In genomic region chr1:63969461-63969893, GRCh38 we compare ENCODE assay signal across 15 cellular contexts.
DNase-seq lines count a peak whose midpoint lies in the region; ATAC-seq, FAIRE-seq and TF ChIP-seq lines count a peak whose summit lies in the region.
"Had no signal": no experiment of that assay in that cellular context is flagged by ENCODE, and none has a peak within 500 bp of the region (broad histone marks: within the 10 kb centered on the region; RNA-seq: fewer than 3 reads in every experiment).

No MANE protein-coding gene starts in this region.

- peak in 3 of 4 donors; percentile 20 to 59 (median 24) for ATAC-seq in pancreas
- no peak for ATAC-seq in HepG2

- H3K79me2 ChIP-seq in HepG2 (ENCODE audit: insufficient read depth, low read length), result no peaks in the 10 kb centered on the region

- FAIRE-seq in pancreas (lab: Jason Lieb, UNC) (no peak), HepG2 (lab: Jason Lieb, UNC) (no peak)

- no peaks in the 10 kb centered on the region for H4K20me1 ChIP-seq in HepG2 (ENCODE audit: insufficient read depth, low read length)

- 73 to 82% methylated on average over 4 of the region's 4 CpGs for WGBS in pancreas, 2 donors
- 67% methylated on average over 4 of the region's 4 CpGs for WGBS in HepG2 (ENCODE audit: low lambda C conversion rate)

- peaks cover 12% of the 10 kb centered on the region for H3K9me3 Mint-ChIP-seq in chondrocyte (ENCODE audit: low read depth)
- H3K9me3 Mint-ChIP-seq: activated CD4-positive, alpha-beta memory T cell treated with anti-CD3 and anti-CD28 coated beads, Interleukin-2, amount 10 ng/mL, durations not matched to agents 7 days and 5 days; activated naive CD4-positive, alpha-beta T cell treated with anti-CD3 and anti-CD28 coated beads, Interleukin-2, amount 50 U/mL, for 24 hours; dendritic cell treated with granulocyte-macrophage colony-stimulating factor and Interleukin-4, amounts not matched to agents 40 ng/mL and 50 ng/mL, for 4 days had no signal

- H3K27ac Mint-ChIP-seq in chondrocyte (ENCODE audit: unreplicated experiment), result peak overlapping the region; percentile 92
- H3K27ac Mint-ChIP-seq: activated CD4-positive, alpha-beta memory T cell treated with anti-CD3 and anti-CD28 coated beads, Interleukin-2, amount 10 ng/mL, durations not matched to agents 7 days and 5 days; activated naive CD4-positive, alpha-beta T cell treated with anti-CD3 and anti-CD28 coated beads, Interleukin-2, amount 50 U/mL, for 24 hours; dendritic cell treated with granulocyte-macrophage colony-stimulating factor and Interleukin-4, amounts not matched to agents 40 ng/mL and 50 ng/mL, for 4 days had no signal

- peak overlapping the region; percentile 26 for H3K4me3 Mint-ChIP-seq in chondrocyte (ENCODE audit: unreplicated experiment)
- H3K4me3 Mint-ChIP-seq: activated CD4-positive, alpha-beta memory T cell treated with anti-CD3 and anti-CD28 coated beads, Interleukin-2, amount 10 ng/mL, durations not matched to agents 7 days and 5 days; activated naive CD4-positive, alpha-beta T cell treated with anti-CD3 and anti-CD28 coated beads, Interleukin-2, amount 50 U/mL, for 24 hours; dendritic cell treated with granulocyte-macrophage colony-stimulating factor and Interleukin-4, amounts not matched to agents 40 ng/mL and 50 ng/mL, for 4 days had no signal

- H3K4me1 ChIP-seq in pancreas (peaks cover 15 to 24% (median 21%) of the 10 kb centered on the region in 3 donors), HepG2 (ENCODE audit: insufficient read depth, low read length) (no peaks in the 10 kb centered on the region)
- H3K4me1 ChIP-seq: thyroid gland had no signal

- peaks cover 11% of the 10 kb centered on the region for H3K36me3 Mint-ChIP-seq in chondrocyte (ENCODE audit: low read depth)
- H3K36me3 Mint-ChIP-seq: activated naive CD4-positive, alpha-beta T cell treated with anti-CD3 and anti-CD28 coated beads, Interleukin-2, amount 50 U/mL, for 24 hours had no signal

- H3K36me3 ChIP-seq in pancreas (no peaks in the 10 kb centered on the region), HepG2 (replicated peaks in 1 of 2; ENCODE audit: control insufficient read depth in 1 of 2, insufficient read depth in 2 of 2, low read length in 2 of 2) (no peaks in the 10 kb centered on the region)
- H3K36me3 ChIP-seq: thyroid gland had no signal

- no peak for TF ChIP-seq POLR2A in HepG2 (IDR thresholded peaks at IDR 0.05; ENCODE audit: insufficient read depth in 1 of 2, low read depth in 2 of 2, low read length in 2 of 2)

- no peak for TF ChIP-seq EP300 in HepG2 (IDR thresholded peaks at IDR 0.05; ENCODE audit: low read depth in 2 of 2, low read length in 2 of 2)
- no peak for TF ChIP-seq EP300 in HepG2 (CRISPR knock-in tag; IDR thresholded peaks at IDR 0.05; ENCODE audit: borderline replicate concordance)

- BruUV-seq in HepG2 (replicated peaks; lab: Mats Ljungman, UMichigan), result no TSS peak

- H3K27me3 ChIP-seq in pancreas, result no peaks in the 10 kb centered on the region
- H3K27me3 ChIP-seq in HepG2 (ENCODE audit: control insufficient read depth in 1 of 2, insufficient read depth in 2 of 2, low read length in 2 of 2), result no peaks in the 10 kb centered on the region
- H3K27me3 ChIP-seq: thyroid gland had no signal

- TF ChIP-seq CTCF in chondrocyte (IDR thresholded peaks at IDR 0.05) (no peak), pancreas (IDR thresholded peaks at IDR 0.05) (no peak), HepG2 (CRISPR knock-in tag; IDR thresholded peaks at IDR 0.05) (no peak)

- in situ Hi-C loops in HepG2 (cut with HindIII; ENCODE audit: extremely low pct_ligation_motif_present, low pct_unique_long_range_greater_than_20kb), result no loop called here

- no peak overlapping the region for H2AFZ ChIP-seq in HepG2 (ENCODE audit: low read length)

- TF ChIP-seq RAD21 in HepG2 (CRISPR knock-in tag; IDR thresholded peaks at IDR 0.05), result no peak

- no peaks in the 10 kb centered on the region for H3K27me3 Mint-ChIP-seq in chondrocyte (ENCODE audit: low read depth)
- H3K27me3 Mint-ChIP-seq: dendritic cell treated with granulocyte-macrophage colony-stimulating factor and Interleukin-4, amounts not matched to agents 40 ng/mL and 50 ng/mL, for 4 days had no signal

- H3K4me3 ChIP-seq in pancreas (no peak overlapping the region), HepG2 (replicated peaks in 1 of 3; ENCODE audit: insufficient read depth in 1 of 3, low read depth in 2 of 3, low read length in 3 of 3) (no peak overlapping the region)
- H3K4me3 ChIP-seq: thyroid gland had no signal

- H3K4me2 ChIP-seq in HepG2 (ENCODE audit: low read depth, low read length), result no peak overlapping the region

- POLR2A ChIA-PET in HepG2 (lab: Yijun Ruan, JAX), result no interaction called here

- H3K9ac ChIP-seq in HepG2 (ENCODE audit: insufficient read depth, low read depth, low read length), result no peak overlapping the region

- H3K27ac ChIP-seq in pancreas (peak overlapping the region in 2 of 4 donors; percentile 38 to 53), HepG2 (ENCODE audit: extremely low read length, insufficient read depth, low read length) (no peak overlapping the region)
- H3K27ac ChIP-seq: thyroid gland had no signal

- intact Hi-C loops in pancreas (cut with DNase I), result no loop called here
- intact Hi-C loops in HepG2 (cut with micrococcal nuclease; ENCODE audit: unreplicated experiment), result no loop called here

- DNase-seq in EL, result peak; percentile 28
- DNase-seq in NCI-H2171 (lab: John Stamatoyannopoulos, UW), result peak; percentile 5
- DNase-seq in chondrocyte (ENCODE audit: low spot score), result no peak
- DNase-seq in pancreas, result no peak
- DNase-seq in DMS 273 treated with DMSO at 0.1 percent for 48 hours (lab: John Stamatoyannopoulos, UW), result no peak
- no peak for DNase-seq in HepG2 (ENCODE audit: low spot score)
- DNase-seq in KG1 (lab: John Stamatoyannopoulos, UW), result no peak
- no peak for DNase-seq in amniotic stem cell (lab: John Stamatoyannopoulos, UW)
- DNase-seq: activated CD4-positive, alpha-beta memory T cell treated with anti-CD3 and anti-CD28 coated beads, Interleukin-2, amount 10 ng/mL, durations not matched to agents 7 days and 5 days; glutamatergic neuron; right cardiac atrium; T-helper 1 cell; thyroid gland had no signal

- CTCF ChIA-PET in HepG2 (lab: Yijun Ruan, JAX; ENCODE audit: low intra/inter-chr PET ratio, low total read pairs), result no interaction called here

- H3K4me1 Mint-ChIP-seq in chondrocyte (ENCODE audit: low read depth), result peaks cover 84% of the 10 kb centered on the region
- H3K4me1 Mint-ChIP-seq: activated CD4-positive, alpha-beta memory T cell treated with anti-CD3 and anti-CD28 coated beads, Interleukin-2, amount 10 ng/mL, durations not matched to agents 7 days and 5 days had no signal

- H3K9me3 ChIP-seq in pancreas, result no peaks in the 10 kb centered on the region
- no peaks in the 10 kb centered on the region for H3K9me3 ChIP-seq in HepG2 (ENCODE audit: low read length)
- H3K9me3 ChIP-seq: thyroid gland had no signal

TF ChIP-seq in HepG2, 621 proteins besides CTCF, POLR2A, EP300 and RAD21 (continues in another document):
- TF ChIP-seq ZNF570 (CRISPR knock-in tag; IDR thresholded peaks at IDR 0.05; ENCODE audit: borderline replicate concordance), result no peak
- no peak for TF ChIP-seq SETDB1 (CRISPR knock-in tag; IDR thresholded peaks at IDR 0.05; ENCODE audit: borderline replicate concordance)
- no peak for TF ChIP-seq PAXIP1 (CRISPR knock-in tag; conservative IDR thresholded peaks at IDR 0.05)
- TF ChIP-seq FOSL2 (CRISPR knock-in tag; IDR thresholded peaks at IDR 0.05), result no peak

Comparison
In these comparisons a context has a peak if more than half of its experiments do, and no peak if none do; other contexts are left out.
1. DNase-seq: peak in EL (single experiment) and NCI-H2171 (single experiment); none in chondrocyte (single experiment), pancreas (0 of 6), DMS 273 treated with DMSO at 0.1 percent for 48 hours (single experiment), HepG2 (single experiment), KG1 (single experiment) and amniotic stem cell (single experiment).